2 cellular contexts compared by ENCODE assay signal in the genomic region with DNA sequence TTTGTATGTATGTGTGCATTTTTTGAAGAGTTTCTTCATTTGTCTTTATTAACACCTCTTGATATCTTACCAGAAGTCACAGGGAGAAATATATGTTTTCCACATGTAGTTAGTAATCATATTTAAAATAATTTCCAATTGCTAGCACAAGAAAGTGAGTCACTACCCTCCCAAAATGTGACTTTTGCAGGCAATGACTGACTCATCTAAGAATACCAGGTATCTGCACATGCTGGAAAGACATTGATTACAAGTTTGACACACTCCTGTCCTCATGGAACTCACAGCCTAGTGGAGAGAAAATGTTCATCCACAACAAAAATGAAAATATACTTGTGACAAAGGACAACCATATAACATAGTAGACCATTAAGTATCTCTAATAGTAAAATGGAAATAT.
A peak's percentile ranks its signal among the peaks of the same experiment; 100 is the strongest.
TF ChIP-seq lines count a peak whose summit lies in the region.

No MANE protein-coding gene starts in this region.

TF ChIP-seq in HCT116, 20 proteins besides CTCF, POLR2A, EP300 and RAD21:
- TF ChIP-seq REST (IDR thresholded peaks at IDR 0.05; ENCODE audit: low read depth) (no peak), FOSL1 (IDR thresholded peaks at IDR 0.05; ENCODE audit: low read depth) (peak; percentile 48), CEBPB (IDR thresholded peaks at IDR 0.05; ENCODE audit: low read depth) (no peak), POLR2AphosphoS5 (IDR thresholded peaks at IDR 0.05; ENCODE audit: low read depth, low read length) (no peak)
- TF ChIP-seq, protein P1, sequence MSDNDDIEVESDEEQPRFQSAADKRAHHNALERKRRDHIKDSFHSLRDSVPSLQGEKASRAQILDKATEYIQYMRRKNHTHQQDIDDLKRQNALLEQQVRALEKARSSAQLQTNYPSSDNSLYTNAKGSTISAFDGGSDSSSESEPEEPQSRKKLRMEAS (IDR thresholded peaks at IDR 0.05): no peak; the same call in 1 of the 2 replicates

TF ChIP-seq in SK-N-SH, 30 proteins besides CTCF, POLR2A, EP300 and RAD21:
- TF ChIP-seq, protein P1 (IDR thresholded peaks at IDR 0.05; ENCODE audit: low read depth): no peak
- TF ChIP-seq, protein P2, sequence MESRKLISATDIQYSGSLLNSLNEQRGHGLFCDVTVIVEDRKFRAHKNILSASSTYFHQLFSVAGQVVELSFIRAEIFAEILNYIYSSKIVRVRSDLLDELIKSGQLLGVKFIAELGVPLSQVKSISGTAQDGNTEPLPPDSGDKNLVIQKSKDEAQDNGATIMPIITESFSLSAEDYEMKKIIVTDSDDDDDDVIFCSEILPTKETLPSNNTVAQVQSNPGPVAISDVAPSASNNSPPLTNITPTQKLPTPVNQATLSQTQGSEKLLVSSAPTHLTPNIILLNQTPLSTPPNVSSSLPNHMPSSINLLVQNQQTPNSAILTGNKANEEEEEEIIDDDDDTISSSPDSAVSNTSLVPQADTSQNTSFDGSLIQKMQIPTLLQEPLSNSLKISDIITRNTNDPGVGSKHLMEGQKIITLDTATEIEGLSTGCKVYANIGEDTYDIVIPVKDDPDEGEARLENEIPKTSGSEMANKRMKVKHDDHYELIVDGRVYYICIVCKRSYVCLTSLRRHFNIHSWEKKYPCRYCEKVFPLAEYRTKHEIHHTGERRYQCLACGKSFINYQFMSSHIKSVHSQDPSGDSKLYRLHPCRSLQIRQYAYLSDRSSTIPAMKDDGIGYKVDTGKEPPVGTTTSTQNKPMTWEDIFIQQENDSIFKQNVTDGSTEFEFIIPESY (IDR thresholded peaks at IDR 0.05; ENCODE audit: borderline replicate concordance, low read depth): no peak
- TF ChIP-seq GATA2 (CRISPR knock-in tag; IDR thresholded peaks at IDR 0.05) (no peak), NFIC (IDR thresholded peaks at IDR 0.05; ENCODE audit: borderline replicate concordance) (no peak), RXRA (IDR thresholded peaks at IDR 0.05; ENCODE audit: borderline replicate concordance, low read depth) (no peak), EZH2phosphoT487 (IDR thresholded peaks at IDR 0.05; ENCODE audit: borderline replicate concordance, low read depth) (no peak), SMC3 (IDR thresholded peaks at IDR 0.05; ENCODE audit: low read depth, low read length) (no peak), FOSL2 (IDR thresholded peaks at IDR 0.05; ENCODE audit: borderline replicate concordance, low read depth) (peak; percentile 59; the same call in 1 of the 2 replicates), ELF1 (IDR thresholded peaks at IDR 0.05) (no peak), GABPA (IDR thresholded peaks at IDR 0.05; ENCODE audit: low read depth) (no peak), TCF12 (IDR thresholded peaks at IDR 0.05) (no peak), FOXJ3 (CRISPR knock-in tag; IDR thresholded peaks at IDR 0.05) (no peak)
- TF ChIP-seq, protein P3, sequence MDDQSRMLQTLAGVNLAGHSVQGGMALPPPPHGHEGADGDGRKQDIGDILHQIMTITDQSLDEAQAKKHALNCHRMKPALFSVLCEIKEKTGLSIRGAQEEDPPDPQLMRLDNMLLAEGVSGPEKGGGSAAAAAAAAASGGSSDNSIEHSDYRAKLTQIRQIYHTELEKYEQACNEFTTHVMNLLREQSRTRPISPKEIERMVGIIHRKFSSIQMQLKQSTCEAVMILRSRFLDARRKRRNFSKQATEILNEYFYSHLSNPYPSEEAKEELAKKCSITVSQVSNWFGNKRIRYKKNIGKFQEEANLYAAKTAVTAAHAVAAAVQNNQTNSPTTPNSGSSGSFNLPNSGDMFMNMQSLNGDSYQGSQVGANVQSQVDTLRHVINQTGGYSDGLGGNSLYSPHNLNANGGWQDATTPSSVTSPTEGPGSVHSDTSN (IDR thresholded peaks at IDR 0.05): peak; percentile 12; the same call in 1 of the 2 replicates
